Comparison of ENCODE assay signal across 14 cellular contexts in genomic region chr3:28053759-28054158, GRCh38.
DNase-seq lines count a peak whose midpoint lies in the region; ATAC-seq, FAIRE-seq and TF ChIP-seq lines count a peak whose summit lies in the region.
"Had no signal": no experiment of that assay in that cellular context is flagged by ENCODE, and none has a peak within 500 bp of the region (broad histone marks: within the 10 kb centered on the region; RNA-seq: fewer than 3 reads in every experiment).

No MANE protein-coding gene starts in this region.

- H3K36me3 Mint-ChIP-seq in activated T-helper 2 cell treated with anti-CD3 and anti-CD28 coated beads, Interferon-gamma antibody, Interleukin-2, Interleukin-4, amounts not matched to agents 10 μg/mL and 5 μg/mL and 100 μg/mL, durations not matched to agents 14 hours and 24 hours and 36 hours (ENCODE audit: low read depth): no peaks in the 10 kb centered on the region

- FAIRE-seq in D721Med (lab: Jason Lieb, UNC): no peak
- FAIRE-seq: colon had no signal

- H3F3A ChIP-seq in GM23248 (ENCODE audit: insufficient read depth): peaks cover 42% of the 10 kb centered on the region

- H3K36me3 ChIP-seq in GM23248 (ENCODE audit: low read depth) (no peaks in the 10 kb centered on the region), adrenal gland (replicated peaks in 1 of 2) (no peaks in the 10 kb centered on the region)
- H3K36me3 ChIP-seq: right atrium auricular region had no signal

- H3K4me1 ChIP-seq in GM23248 (ENCODE audit: insufficient read depth): peaks cover 40% of the 10 kb centered on the region
- H3K4me1 ChIP-seq in adrenal gland (replicated peaks in 1 of 2): no peaks in the 10 kb centered on the region
- H3K4me1 ChIP-seq: right atrium auricular region had no signal

- H2AFZ ChIP-seq in GM23248: 0 out of 2 replicates have a peak overlapping the region, but pooled peaks have one; percentile 29
- H2AFZ ChIP-seq: GM23338 had no signal

- intact Hi-C loops in activated T-helper 2 cell treated with anti-CD3 and anti-CD28 coated beads, Interferon-gamma antibody, Interleukin-2, Interleukin-4, amounts not matched to agents 10 μg/mL and 5 μg/mL and 100 μg/mL, durations not matched to agents 14 hours and 24 hours and 36 hours (cut with micrococcal nuclease): loop anchor here (1.0 to 10.0 kb wide), 4 partner anchors 189 to 459 kb away; partner anchors contain the start of gene CMC1
- intact Hi-C loops in adrenal gland (cut with DNase I): no loop called here

- 0% methylated on average over 1 of the region's 1 CpG for WGBS in GM23248 (ENCODE audit: low coverage in 1 of 2, low lambda C conversion rate in 2 of 2, missing lambda C conversion rate in 2 of 2), 2 experiments
- 13 to 62% (median 22%) methylated on average over 1 of the region's 1 CpG for WGBS in adrenal gland, 4 donors

- H3K79me2 ChIP-seq in GM23248 (ENCODE audit: insufficient read depth): no peaks in the 10 kb centered on the region

- H3K9me3 Mint-ChIP-seq in activated T-helper 2 cell treated with anti-CD3 and anti-CD28 coated beads, Interferon-gamma antibody, Interleukin-2, Interleukin-4, amounts not matched to agents 10 μg/mL and 5 μg/mL and 100 μg/mL, durations not matched to agents 14 hours and 24 hours and 36 hours: peaks cover 3% of the 10 kb centered on the region
- H3K9me3 Mint-ChIP-seq: GM23338 had no signal

- TF ChIP-seq CTCF in D721Med (IDR thresholded peaks at IDR 0.05; ENCODE audit: insufficient read depth, missing control alignments) (no peak), GM13977 (IDR thresholded peaks at IDR 0.05; ENCODE audit: extremely low read depth, insufficient read depth, missing control alignments) (no peak), adrenal gland (IDR thresholded peaks at IDR 0.05) (no peak)

- H3K9me2 ChIP-seq in GM23248 (ENCODE audit: insufficient read depth): no peaks in the 10 kb centered on the region

- H3K4me1 Mint-ChIP-seq in activated T-helper 2 cell treated with anti-CD3 and anti-CD28 coated beads, Interferon-gamma antibody, Interleukin-2, Interleukin-4, amounts not matched to agents 10 μg/mL and 5 μg/mL and 100 μg/mL, durations not matched to agents 14 hours and 24 hours and 36 hours (ENCODE audit: low read depth): peaks cover 26% of the 10 kb centered on the region

- H3K4me2 ChIP-seq in GM23248 (ENCODE audit: unreplicated experiment): peak overlapping the region; percentile 26
- H3K4me2 ChIP-seq: GM23338 had no signal

- H3K4me3 Mint-ChIP-seq in activated T-helper 2 cell treated with anti-CD3 and anti-CD28 coated beads, Interferon-gamma antibody, Interleukin-2, Interleukin-4, amounts not matched to agents 10 μg/mL and 5 μg/mL and 100 μg/mL, durations not matched to agents 14 hours and 24 hours and 36 hours (ENCODE audit: low read depth): no peak overlapping the region
- H3K4me3 Mint-ChIP-seq: GM23338 had no signal

- no peaks in the 10 kb centered on the region for H4K20me1 ChIP-seq in GM23248 (ENCODE audit: insufficient read depth)

- peak overlapping the region; percentile 29 for H3K27ac Mint-ChIP-seq in activated T-helper 2 cell treated with anti-CD3 and anti-CD28 coated beads, Interferon-gamma antibody, Interleukin-2, Interleukin-4, amounts not matched to agents 10 μg/mL and 5 μg/mL and 100 μg/mL, durations not matched to agents 14 hours and 24 hours and 36 hours
- H3K27ac Mint-ChIP-seq: GM23338 had no signal

- H3K9ac ChIP-seq in GM23248: peak overlapping the region; percentile 30; the same call in 1 of the 2 replicates

- no peak for ATAC-seq in GM19395 (IDR thresholded peaks at IDR 0.05; ENCODE audit: unreplicated experiment)
- ATAC-seq: GM23338 had no signal

- peak; percentile 70 for DNase-seq in AG20443 (ENCODE audit: low spot score)
- DNase-seq in GM23248: peak; percentile 91
- no peak for DNase-seq in activated T-helper 2 cell treated with anti-CD3 and anti-CD28 coated beads, Interferon-gamma antibody, Interleukin-2, Interleukin-4, amounts not matched to agents 10 μg/mL and 5 μg/mL and 100 μg/mL, durations not matched to agents 14 hours and 24 hours and 36 hours (ENCODE audit: low spot score)
- peak; percentile 5 for DNase-seq in iris pigment epithelial cell (ENCODE audit: low read depth)
- no peak for DNase-seq in D721Med (ENCODE audit: insufficient read length, low spot score)
- no peak for DNase-seq in GM13977 (ENCODE audit: low spot score)
- DNase-seq in adrenal gland: no peak
- DNase-seq: activated CD8-positive, alpha-beta memory T cell treated with anti-CD3 and anti-CD28 coated beads, Interleukin-2, amount 50 U/mL, for 48 hours; DMS79 treated with DMSO at 0.1 percent for 48 hours; NCI-H526 treated with DMSO at 0.1 percent for 48 hours had no signal

- H3K4me3 ChIP-seq in GM23248 (no peak overlapping the region), adrenal gland (no peak overlapping the region)
- H3K4me3 ChIP-seq: GM23338, right atrium auricular region had no signal

- H3K27ac ChIP-seq in GM23248 (peak overlapping the region; percentile 75), adrenal gland (no peak overlapping the region)
- H3K27ac ChIP-seq: right atrium auricular region had no signal

- in situ Hi-C loops in GM23248 (cut with MboI) (no loop called here), GM13977 (cut with MboI; ENCODE audit: low pct_unique_long_range_greater_than_20kb, low sequenced_read_pairs, unreplicated experiment) (no loop called here)

- H3K27me3 Mint-ChIP-seq in activated T-helper 2 cell treated with anti-CD3 and anti-CD28 coated beads, Interferon-gamma antibody, Interleukin-2, Interleukin-4, amounts not matched to agents 10 μg/mL and 5 μg/mL and 100 μg/mL, durations not matched to agents 14 hours and 24 hours and 36 hours (ENCODE audit: low read depth): peaks cover 4% of the 10 kb centered on the region

- TF ChIP-seq POLR2A in adrenal gland (IDR thresholded peaks at IDR 0.05): no peak

- H3K27me3 ChIP-seq in GM23248 (replicated peaks; ENCODE audit: insufficient read depth): no peaks in the 10 kb centered on the region
- peaks cover 5% of the 10 kb centered on the region for H3K27me3 ChIP-seq in adrenal gland
- H3K27me3 ChIP-seq: right atrium auricular region had no signal

- H3K9me3 ChIP-seq in GM23248 (ENCODE audit: low read depth) (no peaks in the 10 kb centered on the region), adrenal gland (replicated peaks in 1 of 3) (no peaks in the 10 kb centered on the region)
- H3K9me3 ChIP-seq: right atrium auricular region had no signal

Comparison
In these comparisons a context has a peak if more than half of its experiments do, and no peak if none do; other contexts are left out.
1. DNase-seq: peak in AG20443 (single experiment), GM23248 (single experiment) and iris pigment epithelial cell (single experiment); none in activated T-helper 2 cell treated with anti-CD3 and anti-CD28 coated beads, Interferon-gamma antibody, Interleukin-2, Interleukin-4, amounts not matched to agents 10 μg/mL and 5 μg/mL and 100 μg/mL, durations not matched to agents 14 hours and 24 hours and 36 hours (single experiment), D721Med (single experiment), GM13977 (single experiment) and adrenal gland (0 of 7).